Comparison of ENCODE assay signal across 3 cellular contexts in genomic region chr7:6726341-6726740, GRCh38. TPM values are rescaled to one million over a fixed set of nuclear protein-coding genes. Genes with fewer than 3 reads are reported as not detected.
"Had no signal": no experiment of that assay in that cellular context is flagged by ENCODE, and none has a peak within 500 bp of the region (broad histone marks: within the 10 kb centered on the region; RNA-seq: fewer than 3 reads in every experiment).

No MANE protein-coding gene starts in this region.

RNA-seq across cellular contexts. Expression of gene RSPH10B2, which starts 27.6 kb away (rescaled TPM):
- total RNA-seq: IMR-90, Right ventricle myocardium superior, SJSA1 had no signal
- polyA plus RNA-seq: IMR-90 had no signal
